ENCODE assay signal across 8 cellular contexts in the genomic region with DNA sequence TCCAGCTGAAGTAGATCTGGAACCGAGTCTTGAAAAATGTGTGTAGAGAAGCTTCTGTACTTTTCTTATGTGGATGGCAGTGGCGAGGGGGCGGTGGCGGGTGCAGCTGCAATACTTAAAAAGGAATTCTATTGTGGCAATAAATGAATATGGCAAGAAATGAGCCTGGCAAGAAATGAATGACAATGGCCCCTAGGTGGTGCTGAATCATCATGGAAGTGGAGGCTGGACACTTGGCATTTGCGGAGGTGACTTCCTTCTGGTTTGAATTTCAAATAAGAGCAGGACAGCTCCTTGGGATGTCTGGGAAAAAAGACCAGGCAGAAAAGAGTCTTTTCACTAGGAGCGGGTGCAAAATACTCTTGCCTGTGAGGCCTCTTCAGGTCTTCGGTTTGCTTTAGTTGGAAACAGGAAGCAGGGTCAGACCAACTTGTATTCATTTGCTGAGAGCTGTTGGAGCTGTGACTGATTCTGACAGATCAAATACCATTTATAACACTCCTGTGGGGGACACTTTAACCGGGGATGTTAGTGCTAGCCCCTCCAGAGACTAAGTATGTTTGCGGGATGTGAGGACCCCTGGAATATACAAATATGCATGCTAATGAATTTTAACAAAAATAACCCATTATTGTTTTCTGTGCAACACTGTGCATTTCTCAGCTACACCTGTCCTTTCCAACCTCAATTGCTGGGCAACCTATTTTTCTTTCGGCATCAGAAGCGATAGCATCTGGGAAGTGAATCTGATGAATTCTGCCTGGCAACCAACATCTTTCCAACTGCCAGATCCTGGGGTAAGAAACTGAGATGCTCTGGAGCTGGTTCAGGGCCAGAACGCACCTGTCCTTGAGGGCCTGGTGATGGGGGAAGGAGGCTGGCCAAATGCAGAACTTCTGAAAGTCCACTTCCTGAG. TPM values are rescaled to one million over a fixed set of nuclear protein-coding genes. Genes with fewer than 3 reads are reported as not detected.
DNase-seq lines count a peak whose midpoint lies in the region; ATAC-seq and TF ChIP-seq lines count a peak whose summit lies in the region.

No MANE protein-coding gene starts in this region.

- ATAC-seq in GM21723 (IDR thresholded peaks at IDR 0.05; ENCODE audit: unreplicated experiment) (peak; percentile 74), left cardiac atrium (peak; percentile 77 to 82), psoas muscle (peak; percentile 46 to 80 (median 65)), HG03565 (IDR thresholded peaks at IDR 0.05; ENCODE audit: unreplicated experiment) (no peak)

- H3K4me3 ChIP-seq in MG63 (no peak overlapping the region), SJCRH30 (no peak overlapping the region), adrenal gland (no peak overlapping the region), psoas muscle (no peak overlapping the region)

- H3K27me3 ChIP-seq in MG63 (no peaks in the 10 kb centered on the region), SJCRH30 (no peaks in the 10 kb centered on the region), adrenal gland (no peaks in the 10 kb centered on the region), psoas muscle (ENCODE audit: insufficient read depth in 3 of 3, low read length in 2 of 3) (no peaks in the 10 kb centered on the region)

- H3K36me3 ChIP-seq in MG63 (peaks cover 3% of the 10 kb centered on the region; the same call in 1 of the 2 replicates), SJCRH30 (no peaks in the 10 kb centered on the region), adrenal gland (replicated peaks in 1 of 2) (peaks cover 0 to 8% of the 10 kb centered on the region in 2 donors), psoas muscle (ENCODE audit: insufficient read depth in 1 of 2, low read depth in 1 of 2) (peaks cover 0 to 12% of the 10 kb centered on the region in 2 donors)

- intact Hi-C loops in adrenal gland (cut with DNase I), result loop anchor here (5.0 to 10.0 kb wide), 3 partner anchors 177 to 672 kb away; no protein-coding TSS in a partner anchor
- intact Hi-C loops in left cardiac atrium (cut with DNase I), result loop anchor here (2.0 to 10.0 kb wide), 5 partner anchors 184 to 677 kb away; no protein-coding TSS in a partner anchor
- intact Hi-C loops in psoas muscle (cut with DNase I), result loop anchor here in 1 of 2 donors (2.0 to 10.0 kb wide), 3 partner anchors 174 to 674 kb away; partner anchors contain the start of gene KLF7

- peak; percentile 63 for DNase-seq in DMS53 treated with DMSO at 0.1 percent for 48 hours (lab: John Stamatoyannopoulos, UW; ENCODE audit: unreplicated experiment)
- peak; percentile 57 for DNase-seq in MG63
- peak; percentile 38 to 73 for DNase-seq in SJCRH30
- DNase-seq in adrenal gland, result peak; percentile 60 to 82 (median 68)
- DNase-seq in left cardiac atrium, result peak; percentile 66
- DNase-seq in psoas muscle, result peak; percentile 47 to 57

- H3K9me3 ChIP-seq in MG63 (no peaks in the 10 kb centered on the region), SJCRH30 (replicated peaks) (no peaks in the 10 kb centered on the region), adrenal gland (replicated peaks in 1 of 3) (no peaks in the 10 kb centered on the region), psoas muscle (no peaks in the 10 kb centered on the region)

- H3K4me1 ChIP-seq in SJCRH30, result no peaks in the 10 kb centered on the region
- no peaks in the 10 kb centered on the region for H3K4me1 ChIP-seq in adrenal gland (replicated peaks in 1 of 2)
- H3K4me1 ChIP-seq in psoas muscle, result peaks cover 8% of the 10 kb centered on the region

- no peak overlapping the region for H3K27ac ChIP-seq in SJCRH30
- no peak overlapping the region for H3K27ac ChIP-seq in adrenal gland
- H3K27ac ChIP-seq in psoas muscle, result no peak overlapping the region

- TF ChIP-seq CTCF in adrenal gland (IDR thresholded peaks at IDR 0.05), result peak; percentile 29 to 81 (median 78)
- peak; percentile 57 for TF ChIP-seq CTCF in psoas muscle (IDR thresholded peaks at IDR 0.05)

- TF ChIP-seq POLR2A in adrenal gland (IDR thresholded peaks at IDR 0.05), result no peak

- 30 to 34% (median 31%) methylated on average over 12 of the region's 12 CpGs for WGBS in adrenal gland, 4 donors
- 31 to 34% (median 34%) methylated on average over 12 of the region's 12 CpGs for WGBS in psoas muscle, 3 donors

RNA-seq across cellular contexts. Expression of gene FASTKD2, which starts 35.4 kb away (rescaled TPM):
- total RNA-seq in MG63 (2014; rRNA removed; shearing (Covaris generic); ENCODE audit: low replicate concordance), result 30.7 and 49.6 TPM in 2 replicates
- 49.0 and 49.7 TPM in 2 replicates for total RNA-seq in SJCRH30 (2014; rRNA removed; shearing (Covaris generic))
- total RNA-seq in adrenal gland (10 to 100 TPM; 15.1 to 43.9 (median 27.8) TPM), left cardiac atrium (10 to 100 TPM; 23.7 to 34.8 TPM), psoas muscle (10 to 100 TPM; 29.8 to 52.0 (median 47.4) TPM)
- polyA plus RNA-seq in adrenal gland (10 to 100 TPM in 2 of 3 donors, 1 to 10 TPM in 1; 8.4 to 59.8 (median 10.2) TPM), psoas muscle (10 to 100 TPM; 27.3 to 59.6 (median 54.7) TPM)

RNA-seq across cellular contexts. Expression of gene MDH1B, which starts 35.6 kb away (rescaled TPM):
- 0.72 and 11.4 TPM in 2 replicates for total RNA-seq in MG63 (2014; rRNA removed; shearing (Covaris generic); ENCODE audit: low replicate concordance)
- 0.73 and 1.3 TPM in 2 replicates for total RNA-seq in SJCRH30 (2014; rRNA removed; shearing (Covaris generic))
- total RNA-seq in adrenal gland, result 1 to 10 TPM in 7 of 8 donors, under 1 TPM in 1; 0.88 to 3.7 (median 2.1) TPM
- 1 to 10 TPM; 1.5 to 6.9 (median 3.1) TPM for polyA plus RNA-seq in adrenal gland
- under 1 TPM; 0.50 to 0.80 TPM for total RNA-seq in left cardiac atrium
- 1 to 10 TPM in 1 of 4 donors, under 1 TPM in 3; 0.27 to 1.0 (median 0.33) TPM for total RNA-seq in psoas muscle
- polyA plus RNA-seq in psoas muscle, result under 1 TPM; 0.14 to 0.30 (median 0.23) TPM
